8 cellular contexts compared by ENCODE assay signal in genomic region chr11:110376711-110377324, GRCh38. TPM values are rescaled to one million over a fixed set of nuclear protein-coding genes. Genes with fewer than 3 reads are reported as not detected.
DNase-seq lines count a peak whose midpoint lies in the region; ATAC-seq, FAIRE-seq and TF ChIP-seq lines count a peak whose summit lies in the region.

No MANE protein-coding gene starts in this region.

- H3K27ac Mint-ChIP-seq in CD4-positive, alpha-beta T cell: no peak overlapping the region

- 12 to 17% (median 14%) methylated on average over 6 of the region's 6 CpGs for WGBS in small intestine, 3 donors

- no peaks in the 10 kb centered on the region for H3K27me3 Mint-ChIP-seq in CD4-positive, alpha-beta T cell

- intact Hi-C loops in CD4-positive, alpha-beta T cell (cut with DNase I, micrococcal nuclease): loop anchor here (1.0 to 2.0 kb wide), 4 partner anchors 54 to 1678 kb away; no protein-coding TSS in a partner anchor
- intact Hi-C loops in PC-9 (cut with micrococcal nuclease; ENCODE audit: unreplicated experiment): loop anchor here (1.0 to 2.0 kb wide), 4 partner anchors 54 to 524 kb away; no protein-coding TSS in a partner anchor

- H3K4me1 Mint-ChIP-seq in CD4-positive, alpha-beta T cell (ENCODE audit: low read depth): peaks cover 6% of the 10 kb centered on the region

- H3K4me1 ChIP-seq in PC-9 (replicated peaks; ENCODE audit: insufficient read depth) (peaks cover 25% of the 10 kb centered on the region), small intestine (ENCODE audit: control insufficient read depth in 2 of 2, insufficient read depth in 1 of 2, low read depth in 1 of 2, low read length in 1 of 2) (no peaks in the 10 kb centered on the region)

- POLR2A ChIA-PET in CD4-positive, alpha-beta T cell (lab: Charles Lee): no interaction called here
- POLR2A ChIA-PET in PC-9 (lab: Charles Lee; ENCODE audit: unreplicated experiment): interaction anchor here (0.7 kb wide), 1 partner anchor 53 kb away, joined by 3 read pairs; no protein-coding TSS in a partner anchor

- H3K79me2 ChIP-seq in PC-9 (ENCODE audit: low read depth): no peaks in the 10 kb centered on the region

- TF ChIP-seq CTCF in CD4-positive, alpha-beta T cell (IDR thresholded peaks at IDR 0.05): peak; percentile 77
- peak; percentile 94 for TF ChIP-seq CTCF in PC-9 (conservative IDR thresholded peaks at IDR 0.05)

- no peaks in the 10 kb centered on the region for H3K9me3 ChIP-seq in CD4-positive, alpha-beta T cell (ENCODE audit: control insufficient read depth, low read length)
- H3K9me3 ChIP-seq in PC-9 (ENCODE audit: insufficient read depth, low read depth) (no peaks in the 10 kb centered on the region), small intestine (ENCODE audit: control insufficient read depth, low read depth) (no peaks in the 10 kb centered on the region)

- no peak overlapping the region for H3K4me3 Mint-ChIP-seq in CD4-positive, alpha-beta T cell

- no peaks in the 10 kb centered on the region for H3K36me3 ChIP-seq in PC-9 (ENCODE audit: low read depth)
- no peaks in the 10 kb centered on the region for H3K36me3 ChIP-seq in small intestine (ENCODE audit: control insufficient read depth in 2 of 2, insufficient read depth in 2 of 2, low read length in 2 of 2)

- H3K4me2 ChIP-seq in PC-9: peak overlapping the region; percentile 18

- no peaks in the 10 kb centered on the region for H4K20me1 ChIP-seq in PC-9 (ENCODE audit: insufficient read depth)

- H3K4me3 ChIP-seq in PC-9 (no peak overlapping the region), small intestine (ENCODE audit: low read depth in 1 of 2, low read length in 2 of 2) (no peak overlapping the region)

- no peaks in the 10 kb centered on the region for H3K27me3 ChIP-seq in CD4-positive, alpha-beta T cell (ENCODE audit: control insufficient read depth, insufficient read depth, low read length)
- H3K27me3 ChIP-seq in PC-9 (ENCODE audit: insufficient read depth, low read depth): no peaks in the 10 kb centered on the region
- no peaks in the 10 kb centered on the region for H3K27me3 ChIP-seq in small intestine (ENCODE audit: control insufficient read depth in 2 of 2, insufficient read depth in 2 of 2, low read length in 2 of 2)

- no peak overlapping the region for H3K27ac ChIP-seq in CD4-positive, alpha-beta T cell (ENCODE audit: low read depth, low read length)
- H3K27ac ChIP-seq in PC-9: no peak overlapping the region
- H3K27ac ChIP-seq in small intestine (ENCODE audit: low read depth in 1 of 2, low read length in 1 of 2): peak overlapping the region in 1 of 2 donors; percentile 68

- CTCF ChIA-PET in CD4-positive, alpha-beta T cell (lab: Charles Lee): interaction anchor here (0.7 to 0.9 kb wide), 3 partner anchors 53 to 176 kb away, joined by 3 to 5 read pairs (median 3); partner anchors contain the start of gene FDX1
- CTCF ChIA-PET in PC-9 (lab: Charles Lee): no interaction called here

- H2AFZ ChIP-seq in PC-9: no peak overlapping the region

- H3K9me2 ChIP-seq in PC-9 (ENCODE audit: insufficient read depth): no peaks in the 10 kb centered on the region

- H3K36me3 Mint-ChIP-seq in CD4-positive, alpha-beta T cell (ENCODE audit: low read depth): no peaks in the 10 kb centered on the region

- H3F3A ChIP-seq in PC-9 (ENCODE audit: insufficient read depth, low read depth): no peaks in the 10 kb centered on the region

- peak; percentile 94 for FAIRE-seq in GM19239 (lab: Jason Lieb, UNC)
- no peak for FAIRE-seq in small intestine (lab: Jason Lieb, UNC)

- in situ Hi-C loops in T47D (cut with HindIII; ENCODE audit: low pct_unique_long_range_greater_than_20kb, low sequenced_read_pairs): no loop called here

- peak; percentile 57 for ATAC-seq in CD4-positive, alpha-beta T cell (ENCODE audit: poor library complexity)
- no peak for ATAC-seq in HG02970 (IDR thresholded peaks at IDR 0.05; ENCODE audit: low FRiP score, unreplicated experiment)

- no peaks in the 10 kb centered on the region for H3K9me3 Mint-ChIP-seq in CD4-positive, alpha-beta T cell

- DNase-seq in CD4-positive, alpha-beta T cell: peak in 1 of 10 experiments; percentile 3
- DNase-seq in GM19239 (ENCODE audit: insufficient read length, low spot score) (no peak), LHCN-M2 (ENCODE audit: low read depth) (peak; percentile 96), PC-9 (peak; percentile 68 to 72), T47D (ENCODE audit: low read depth in 1 of 2, low spot score in 1 of 2) (peak; percentile 51 to 94), iPS-NIHi7 (ENCODE audit: extremely low spot score) (peak; percentile 76), small intestine (peak; percentile 64)

- no TSS peak for BruUV-seq in PC-9 (replicated peaks; lab: Mats Ljungman, UMichigan)

RNA-seq across cellular contexts. Expression of gene FDX1, which starts 52.9 kb away (rescaled TPM):
- 10 to 100 TPM; 10.2 to 10.6 TPM for total RNA-seq in CD4-positive, alpha-beta T cell
- 18.0 and 19.5 TPM in 2 replicates for total RNA-seq in LHCN-M2 (2014; rRNA removed)
- polyA plus RNA-seq in LHCN-M2 (2012): 7.1 TPM
- 10.5 and 11.9 TPM in 2 replicates for total RNA-seq in PC-9 (2021)
- 10 to 100 TPM; 20.4 to 47.0 (median 31.3) TPM for polyA plus RNA-seq in small intestine
